Comparison of ENCODE assay signal across 16 cellular contexts in genomic region chr5:168356171-168356570, GRCh38.
DNase-seq lines count a peak whose midpoint lies in the region; FAIRE-seq and TF ChIP-seq lines count a peak whose summit lies in the region.
"Had no signal": no experiment of that assay in that cellular context is flagged by ENCODE, and none has a peak within 500 bp of the region (broad histone marks: within the 10 kb centered on the region; RNA-seq: fewer than 3 reads in every experiment).

No MANE protein-coding gene starts in this region.

- no peak overlapping the region for H3K18ac ChIP-seq in H1 (ENCODE audit: extremely low read depth, low read length)

- no peaks in the 10 kb centered on the region for H3K27me3 ChIP-seq in H1 (replicated peaks in 1 of 4; ENCODE audit: control insufficient read depth in 3 of 4, extremely low read depth in 1 of 4, insufficient read depth in 3 of 4, low read length in 3 of 4)
- no peaks in the 10 kb centered on the region for H3K27me3 ChIP-seq in sigmoid colon
- H3K27me3 ChIP-seq in ovary, result no peaks in the 10 kb centered on the region

- intact Hi-C loops in sigmoid colon (cut with DNase I) (no loop called here), ovary (cut with DNase I) (no loop called here)

- no peak overlapping the region for H3K4me2 ChIP-seq in H1 (ENCODE audit: insufficient read depth in 1 of 2, low read depth in 2 of 2, low read length in 2 of 2)

- H3K36me3 ChIP-seq in H1 (ENCODE audit: control insufficient read depth in 2 of 4, insufficient read depth in 4 of 4, low read length in 3 of 4), result no peaks in the 10 kb centered on the region
- no peaks in the 10 kb centered on the region for H3K36me3 ChIP-seq in sigmoid colon
- H3K36me3 ChIP-seq in ovary, result no peaks in the 10 kb centered on the region

- no peak overlapping the region for H2BK120ac ChIP-seq in H1 (replicated peaks; ENCODE audit: low read depth, low read length)

- H3K4me3 ChIP-seq in H1 (ENCODE audit: extremely low read depth in 1 of 4, insufficient read depth in 2 of 4, low read depth in 3 of 4, low read length in 4 of 4) (no peak overlapping the region), sigmoid colon (no peak overlapping the region), ovary (no peak overlapping the region)

- H2BK5ac ChIP-seq in H1 (ENCODE audit: low read depth, low read length), result no peak overlapping the region

- TF ChIP-seq CTCF in C4-2B (conservative IDR thresholded peaks at IDR 0.05), result no peak
- TF ChIP-seq CTCF in H1 (IDR thresholded peaks at IDR 0.05; ENCODE audit: control extremely low read depth in 1 of 3, insufficient read depth in 1 of 3, low read depth in 1 of 3, low read length in 3 of 3), result no peak
- no peak for TF ChIP-seq CTCF in sigmoid colon (IDR thresholded peaks at IDR 0.05)
- no peak for TF ChIP-seq CTCF in ovary (IDR thresholded peaks at IDR 0.05)

- H3K4me1 ChIP-seq in H1 (replicated peaks in 1 of 4; ENCODE audit: control insufficient read depth in 3 of 4, insufficient read depth in 4 of 4, low read length in 3 of 4), result peaks cover 0 to 12% (median 5%) of the 10 kb centered on the region in 4 experiments; a peak in 4 of 7 replicates
- H3K4me1 ChIP-seq in sigmoid colon, result no peaks in the 10 kb centered on the region
- no peaks in the 10 kb centered on the region for H3K4me1 ChIP-seq in ovary (ENCODE audit: insufficient read depth)

- TF ChIP-seq EP300 in H1 (IDR thresholded peaks at IDR 0.05; ENCODE audit: borderline replicate concordance in 1 of 2, low read depth in 2 of 2, low read length in 2 of 2) (no peak), sigmoid colon (IDR thresholded peaks at IDR 0.05) (no peak), ovary (IDR thresholded peaks at IDR 0.05) (no peak)

- no peak overlapping the region for H2AFZ ChIP-seq in H1 (ENCODE audit: low read length)

- H4K5ac ChIP-seq in H1 (ENCODE audit: insufficient read length, low read depth, low read length), result no peak overlapping the region

- no peak overlapping the region for H3K56ac ChIP-seq in H1 (replicated peaks; ENCODE audit: insufficient read length, low read depth, low read length)

- H4K91ac ChIP-seq in H1 (replicated peaks; ENCODE audit: insufficient read length, low read length), result no peak overlapping the region

- H3K79me2 ChIP-seq in H1 (ENCODE audit: control insufficient read depth in 1 of 2, insufficient read depth in 2 of 2, low read length in 2 of 2), result peaks cover 0 to 48% of the 10 kb centered on the region in 2 experiments; a peak in 3 of 4 replicates

- H2BK12ac ChIP-seq in H1 (ENCODE audit: low read depth, low read length), result no peak overlapping the region

- no peak overlapping the region for H2BK20ac ChIP-seq in H1 (ENCODE audit: low read length)

- H3K9ac ChIP-seq in H1 (replicated peaks in 1 of 4; ENCODE audit: extremely low read depth in 1 of 4, low read depth in 3 of 4, low read length in 3 of 4), result no peak overlapping the region

- CTCF ChIA-PET in H1 (lab: Charles Lee; ENCODE audit: partially characterized antibody), result interaction anchor here (0.6 to 6.6 kb wide), 5 partner anchors 7 to 459 kb away, joined by 3 to 46 read pairs (median 6); no protein-coding TSS in a partner anchor

- peaks cover 3 to 8% of the 10 kb centered on the region in 2 experiments for H4K20me1 ChIP-seq in H1 (replicated peaks in 1 of 2; ENCODE audit: control insufficient read depth in 1 of 2, insufficient read depth in 2 of 2, low read length in 2 of 2)

- WGBS in H1 (ENCODE audit: extremely low coverage in 1 of 2, insufficient coverage in 1 of 2, insufficient read length in 1 of 2, insufficient replicate concordance in 2 of 2, low coverage in 1 of 2, low lambda C conversion rate in 2 of 2, missing lambda C conversion rate in 1 of 2), 2 experiments, result 90% methylated on average over 13 of the region's 13 CpGs; no CpG with 5 or more reads in 1 of the 2 experiments
- 92 to 95% methylated on average over 13 of the region's 13 CpGs for WGBS in sigmoid colon, 2 donors
- 84 to 92% (median 91%) methylated on average over 13 of the region's 13 CpGs for WGBS in ovary, 3 donors

- H3K23me2 ChIP-seq in H1 (ENCODE audit: low read depth, low read length), result no peaks in the 10 kb centered on the region

- FAIRE-seq in HTR-8/SVneo (lab: Jason Lieb, UNC), result peak; percentile 58
- no peak for FAIRE-seq in H1 (lab: Jason Lieb, UNC)
- FAIRE-seq: A204.1, G401.6, GM12891 had no signal

- no peak overlapping the region for H2AK5ac ChIP-seq in H1 (ENCODE audit: low read depth, low read length)

- TF ChIP-seq POLR2A in H1 (IDR thresholded peaks at IDR 0.05; ENCODE audit: control extremely low read depth in 1 of 2, low read depth in 2 of 2, low read length in 2 of 2), result no peak
- TF ChIP-seq POLR2A in sigmoid colon (IDR thresholded peaks at IDR 0.05), result no peak
- no peak for TF ChIP-seq POLR2A in ovary (IDR thresholded peaks at IDR 0.05)

- TF ChIP-seq RAD21 in H1 (IDR thresholded peaks at IDR 0.05 in 1 of 2, conservative IDR thresholded peaks at IDR 0.05 in 1 of 2; ENCODE audit: low read depth in 2 of 2, low read length in 2 of 2), result no peak

- H3K9me3 ChIP-seq in H1 (ENCODE audit: insufficient read depth in 2 of 2, low read depth in 1 of 2, low read length in 1 of 2) (no peaks in the 10 kb centered on the region), sigmoid colon (no peaks in the 10 kb centered on the region), ovary (no peaks in the 10 kb centered on the region)

- POLR2A ChIA-PET in H1 (lab: Charles Lee; ENCODE audit: partially characterized antibody), result no interaction called here

- no peak overlapping the region for H2BK15ac ChIP-seq in H1 (ENCODE audit: low read length)

- no peak overlapping the region for H3K23ac ChIP-seq in H1 (ENCODE audit: insufficient read length)

- no peak overlapping the region for H4K8ac ChIP-seq in H1 (ENCODE audit: extremely low read depth, insufficient read depth, low read length)

- H3K27ac ChIP-seq in C4-2B, result peak overlapping the region; percentile 98
- H3K27ac ChIP-seq in H1 (ENCODE audit: low read depth, low read length), result no peak overlapping the region
- H3K27ac ChIP-seq in sigmoid colon, result no peak overlapping the region
- H3K27ac ChIP-seq in ovary, result no peak overlapping the region

- H3K4ac ChIP-seq in H1 (replicated peaks; ENCODE audit: insufficient read length, low read depth, low read length), result peak overlapping the region; percentile 19

- DNase-seq in HTR-8/SVneo (ENCODE audit: insufficient read length, low spot score) (no peak), H1 (ENCODE audit: low read depth in 1 of 2, low spot score in 2 of 2) (no peak), sigmoid colon (peak; percentile 40), SKM-1 treated with dmso at 0.1 percent for 144 hours (lab: John Stamatoyannopoulos, UW; ENCODE audit: unreplicated experiment) (no peak), ovary (no peak), EL (no peak), NCI-H1092 (lab: John Stamatoyannopoulos, UW) (no peak)
- DNase-seq: C1 segment of cervical spinal cord; CD4-positive, alpha-beta memory T cell; HCEC 1CT; HFFc6; KG1 had no signal

- H3K79me1 ChIP-seq in H1 (ENCODE audit: low read depth, low read length), result peaks cover 7% of the 10 kb centered on the region

- H3K14ac ChIP-seq in H1 (ENCODE audit: insufficient read length), result no peak overlapping the region

TF ChIP-seq in H1, 55 proteins besides CTCF, POLR2A, EP300 and RAD21:
- TF ChIP-seq SIRT6 (IDR thresholded peaks at IDR 0.05; ENCODE audit: low read length), result no peak
- TF ChIP-seq POU5F1 (IDR thresholded peaks at IDR 0.05; ENCODE audit: low read depth, low read length), result no peak
- TF ChIP-seq TAF7 (optimal IDR thresholded peaks at IDR 0.05; ENCODE audit: borderline replicate concordance, low read depth, low read length), result no peak
- TF ChIP-seq BACH1 (IDR thresholded peaks at IDR 0.05; ENCODE audit: low read length), result no peak
- no peak for TF ChIP-seq POLR2AphosphoS5 (IDR thresholded peaks at IDR 0.05; ENCODE audit: low read depth, low read length)
- TF ChIP-seq ATF2 (IDR thresholded peaks at IDR 0.05; ENCODE audit: low read length), result no peak
